In the genomic region with DNA sequence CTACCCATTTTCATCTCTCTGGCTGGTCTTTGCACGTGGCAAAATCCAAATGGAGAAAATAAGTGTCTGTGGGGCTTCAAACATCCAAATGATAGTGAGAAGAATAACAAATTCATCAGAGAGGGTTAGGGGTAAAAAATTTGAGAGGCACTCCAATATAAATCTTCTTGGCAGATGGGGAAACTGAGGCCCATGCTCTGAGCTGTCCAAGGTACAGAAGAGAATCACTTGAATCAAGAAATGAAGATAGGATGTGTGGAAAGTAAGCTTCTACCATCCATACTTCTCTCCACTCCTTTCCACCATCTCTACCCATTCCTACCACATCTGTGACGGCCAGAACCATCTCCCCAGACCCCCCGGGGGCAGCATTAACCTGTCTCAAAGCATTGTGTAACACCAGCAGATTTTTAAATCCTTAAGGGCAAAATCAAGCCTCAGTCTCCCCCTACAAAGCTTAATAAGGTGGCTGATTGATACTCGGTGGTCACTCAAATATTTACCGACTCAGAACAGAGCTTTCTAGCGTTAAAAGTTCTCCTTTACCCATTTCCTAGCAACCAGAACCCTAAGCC, we compare ENCODE assay signal across 8 cellular contexts. TPM values are rescaled to one million over a fixed set of nuclear protein-coding genes. Genes with fewer than 3 reads are reported as not detected.
DNase-seq lines count a peak whose midpoint lies in the region; ATAC-seq and TF ChIP-seq lines count a peak whose summit lies in the region.

No MANE protein-coding gene starts in this region.

- no peaks in the 10 kb centered on the region; the same call in 1 of the 2 replicates for H3K4me1 ChIP-seq in H9 (ENCODE audit: insufficient read depth, low read length)
- H3K4me1 ChIP-seq in skeletal muscle satellite cell (ENCODE audit: control insufficient read depth, insufficient read depth, low read length) = peaks cover 9% of the 10 kb centered on the region

- no peak overlapping the region for H2BK120ac ChIP-seq in H9 (ENCODE audit: low read depth, low read length, poor library complexity, severe bottlenecking)

- H3K36me3 Mint-ChIP-seq in H9 (ENCODE audit: insufficient read depth in 1 of 3, low read depth in 3 of 3) (peaks cover 0 to 15% (median 9%) of the 10 kb centered on the region in 3 experiments; a peak in 5 of 7 replicates), T-cell (peaks cover 12% of the 10 kb centered on the region)

- H3K27ac ChIP-seq in H9 (ENCODE audit: insufficient read length, low read depth, low read length) = no peak overlapping the region

- peak overlapping the region; percentile 100 for H3K4me3 ChIP-seq in foreskin fibroblast (ENCODE audit: low read depth in 1 of 2, low read length in 2 of 2)
- peak overlapping the region; percentile 91 for H3K4me3 ChIP-seq in skeletal muscle satellite cell (ENCODE audit: low read length)

- H3K27ac Mint-ChIP-seq in H9 (peak overlapping the region; percentile 34 to 99 (median 40); a peak in 3 of 7 replicates), T-cell (peak overlapping the region; percentile 87 to 93)

- peak overlapping the region; percentile 88 for H3K9ac ChIP-seq in H9 (ENCODE audit: extremely low read depth, insufficient read length, low read length)
- H3K9ac ChIP-seq in skeletal muscle satellite cell (ENCODE audit: low read depth, low read length) = peak overlapping the region; percentile 84

- POLR2A ChIA-PET in T-cell (lab: Charles Lee) = no interaction called here

- H3K4ac ChIP-seq in H9 (ENCODE audit: low read depth, low read length) = no peak overlapping the region

- peaks cover 8% of the 10 kb centered on the region for H3K79me1 ChIP-seq in H9 (ENCODE audit: insufficient read depth, low read depth, low read length, poor library complexity, severe bottlenecking)

- H3K23me2 ChIP-seq in H9 (ENCODE audit: insufficient read length, low read depth, low read length, poor library complexity, severe bottlenecking) = peaks cover 8% of the 10 kb centered on the region

- H2BK5ac ChIP-seq in H9 (ENCODE audit: insufficient read length, low read length) = no peak overlapping the region

- no CpG with 5 or more reads among the region's 6 CpGs for WGBS in H9 (ENCODE audit: extremely low coverage, insufficient read length, low lambda C conversion rate)

- H3K36me3 ChIP-seq in skeletal muscle satellite cell (ENCODE audit: insufficient read depth, low read length) = peaks cover 12% of the 10 kb centered on the region

- peak overlapping the region; percentile 94 for H3K4me2 ChIP-seq in H9 (ENCODE audit: insufficient read depth, insufficient read length, low read length)
- H3K4me2 ChIP-seq in skeletal muscle satellite cell (ENCODE audit: low read length) = peak overlapping the region; percentile 87

- H4K5ac ChIP-seq in H9 (ENCODE audit: insufficient read length, low read depth, low read length) = no peak overlapping the region

- no peaks in the 10 kb centered on the region for H4K20me1 ChIP-seq in H9 (ENCODE audit: control insufficient read depth, insufficient read depth, insufficient read length)

- DNase-seq in H9 = no peak
- DNase-seq in T-cell = no peak
- no peak for DNase-seq in foreskin fibroblast
- no peak for DNase-seq in AML-193 (lab: John Stamatoyannopoulos, UW)
- no peak for DNase-seq in NOMO-1 treated with dmso at 0.1 percent for 144 hours (lab: John Stamatoyannopoulos, UW; ENCODE audit: unreplicated experiment)

- H3K23ac ChIP-seq in H9 (ENCODE audit: insufficient read length, low read depth, low read length) = no peak overlapping the region

- H3T11ph ChIP-seq in H9 (ENCODE audit: low read length) = no peak overlapping the region

- H3K18ac ChIP-seq in H9 (ENCODE audit: insufficient read length, low read depth, low read length) = no peak overlapping the region

- H4K8ac ChIP-seq in H9 (replicated peaks; ENCODE audit: insufficient read length, low read depth, low read length) = no peak overlapping the region

- no peak for TF ChIP-seq CTCF in H9 (conservative IDR thresholded peaks at IDR 0.05)
- no peak for TF ChIP-seq CTCF in foreskin fibroblast (IDR thresholded peaks at IDR 0.05; ENCODE audit: low read depth, low read length)

- no peaks in the 10 kb centered on the region for H3K9me3 Mint-ChIP-seq in H9
- H3K9me3 Mint-ChIP-seq in T-cell = no peaks in the 10 kb centered on the region

- no peak overlapping the region for H2BK12ac ChIP-seq in H9 (ENCODE audit: insufficient read length, low read depth, low read length)

- H3K9me3 ChIP-seq in H9 (ENCODE audit: control insufficient read depth, low read depth, low read length) = no peaks in the 10 kb centered on the region
- no peaks in the 10 kb centered on the region for H3K9me3 ChIP-seq in skeletal muscle satellite cell (replicated peaks; ENCODE audit: low read length)

- ATAC-seq in T-cell (replicated peaks in 1 of 4) (no peak), HG03097 (IDR thresholded peaks at IDR 0.05; ENCODE audit: low FRiP score, unreplicated experiment) (no peak), HG03469 (IDR thresholded peaks at IDR 0.05; ENCODE audit: unreplicated experiment) (no peak)

- H2BK20ac ChIP-seq in H9 (ENCODE audit: low read depth, low read length, poor library complexity, severe bottlenecking) = no peak overlapping the region

- H2BK15ac ChIP-seq in H9 (ENCODE audit: low read depth, low read length) = no peak overlapping the region

- CTCF ChIA-PET in T-cell (lab: Charles Lee) = interaction anchor here (1.0 to 1.5 kb wide), 5 partner anchors 10 to 303 kb away, joined by 3 to 5 read pairs (median 4); a partner anchor contains a TSS

- H3K4me1 Mint-ChIP-seq in H9 (peaks cover 14 to 29% of the 10 kb centered on the region in 2 experiments), T-cell (peaks cover 37 to 45% (median 38%) of the 10 kb centered on the region in 3 donors)

- H3K27me3 ChIP-seq in H9 (ENCODE audit: insufficient read depth, low read length) (no peaks in the 10 kb centered on the region), skeletal muscle satellite cell (ENCODE audit: control insufficient read depth, insufficient read depth, low read length) (no peaks in the 10 kb centered on the region)

- no peak overlapping the region for H4K91ac ChIP-seq in H9 (ENCODE audit: insufficient read length, low read depth, low read length)

- no peak overlapping the region for H3K56ac ChIP-seq in H9 (ENCODE audit: insufficient read length, low read depth, low read length)

- no peaks in the 10 kb centered on the region; the same call in none of the 2 replicates for H3K27me3 Mint-ChIP-seq in H9 (ENCODE audit: low read depth)
- no peaks in the 10 kb centered on the region for H3K27me3 Mint-ChIP-seq in T-cell

- no peak overlapping the region for H2AFZ ChIP-seq in H9 (ENCODE audit: low read length)

- peak overlapping the region; percentile 86; the same call in 1 of the 2 replicates for H3K14ac ChIP-seq in H9 (ENCODE audit: insufficient read depth, low read length)

- H3K4me3 Mint-ChIP-seq in H9 (peak overlapping the region; percentile 94 to 95), T-cell (peak overlapping the region; percentile 93 to 99 (median 96))

- H3K79me2 ChIP-seq in H9 (ENCODE audit: insufficient read depth, low read length) = peaks cover 6% of the 10 kb centered on the region; the same call in 1 of the 2 replicates

- no peak overlapping the region for H2AK5ac ChIP-seq in H9 (ENCODE audit: insufficient read length, low read length)

RNA-seq across cellular contexts. Expression of a gene that starts 0.8 kb away (rescaled TPM):
- total RNA-seq in H9 (2021) (43.3 and 47.4 TPM in 2 replicates), T-cell (10 to 100 TPM in 3 of 5 donors, 1 to 10 TPM in 2; 4.5 to 12.9 (median 10.7) TPM)
- 31.0 and 39.3 TPM in 2 replicates for total RNA-seq in skeletal muscle satellite cell (2012; rRNA removed)
